14 cellular contexts compared by ENCODE assay signal in the genomic region with DNA sequence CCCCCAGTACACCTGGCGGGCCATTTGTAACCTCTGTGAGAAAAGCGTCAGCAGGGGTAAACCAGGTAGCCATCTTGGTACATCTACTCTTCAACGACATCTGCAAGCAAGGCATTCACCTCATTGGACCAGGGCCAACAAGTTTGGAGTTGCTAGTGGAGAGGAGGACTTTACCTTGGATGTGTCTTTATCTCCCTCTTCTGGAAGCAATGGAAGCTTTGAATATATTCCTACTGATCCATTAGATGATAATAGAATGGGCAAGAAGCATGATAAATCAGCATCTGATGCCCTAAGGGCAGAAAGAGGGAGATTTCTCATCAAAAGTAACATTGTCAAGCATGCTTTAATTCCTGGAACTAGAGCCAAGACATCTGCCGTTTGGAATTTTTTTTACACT. TPM values are rescaled to one million over a fixed set of nuclear protein-coding genes. Genes with fewer than 3 reads are reported as not detected.
DNase-seq lines count a peak whose midpoint lies in the region; ATAC-seq, FAIRE-seq and TF ChIP-seq lines count a peak whose summit lies in the region.
"Had no signal": no experiment of that assay in that cellular context is flagged by ENCODE, and none has a peak within 500 bp of the region (broad histone marks: within the 10 kb centered on the region; RNA-seq: fewer than 3 reads in every experiment).

No MANE protein-coding gene starts in this region.

- H3K4me1 Mint-ChIP-seq in central memory CD8-positive, alpha-beta T cell = peaks cover 51% of the 10 kb centered on the region

- H3K79me1 ChIP-seq in IMR-90 (ENCODE audit: low read depth in 1 of 2, low read length in 2 of 2) = peaks cover 10 to 47% of the 10 kb centered on the region in 2 experiments; a peak in 3 of 4 replicates

- no peak overlapping the region for H3K9ac ChIP-seq in IMR-90 (ENCODE audit: low read depth, low read length)

- H3K4ac ChIP-seq in IMR-90 (ENCODE audit: low read depth, low read length) = no peak overlapping the region

- no peaks in the 10 kb centered on the region for H3K27me3 ChIP-seq in IMR-90 (ENCODE audit: control insufficient read depth, insufficient read depth, low read length)
- no peaks in the 10 kb centered on the region for H3K27me3 ChIP-seq in pancreas
- H3K27me3 ChIP-seq: tibial nerve had no signal

- H3K4me3 ChIP-seq in IMR-90 (ENCODE audit: insufficient read depth, low read depth, low read length) = no peak overlapping the region
- H3K4me3 ChIP-seq in pancreas = no peak overlapping the region

- in situ Hi-C loops in IMR-90 (cut with MboI; ENCODE audit: low sequenced_read_pairs) = no loop called here

- no peak for FAIRE-seq in pancreas (lab: Jason Lieb, UNC)

- dilution Hi-C loops in IMR-90 (cut with HindIII; ENCODE audit: low sequenced_read_pairs, unreplicated experiment) = no loop called here

- H4K5ac ChIP-seq in IMR-90 (ENCODE audit: low read depth, low read length) = no peak overlapping the region

- peaks cover 35% of the 10 kb centered on the region for H3K36me3 Mint-ChIP-seq in central memory CD8-positive, alpha-beta T cell (ENCODE audit: insufficient read depth)

- intact Hi-C loops in IMR-90 (cut with micrococcal nuclease) (loop anchor here (5.0 kb wide), 1 partner anchor 241 kb away; no protein-coding TSS in a partner anchor), pancreas (cut with DNase I) (no loop called here)

- no peaks in the 10 kb centered on the region for H3K9me3 Mint-ChIP-seq in central memory CD8-positive, alpha-beta T cell
- H3K9me3 Mint-ChIP-seq: T-helper 1 cell treated with Interleukin-12 subunit alpha and Interleukin-12 subunit beta and Interleukin-4 antibody, amounts not matched to agents 30 μg/mL and 1 μg/mL, for 36 hours had no signal

- no peak overlapping the region for H2BK15ac ChIP-seq in IMR-90 (ENCODE audit: low read depth, low read length)

- peaks cover 10% of the 10 kb centered on the region for H3K9me1 ChIP-seq in IMR-90 (ENCODE audit: insufficient read depth, low read length)

- no peaks in the 10 kb centered on the region for H3K27me3 Mint-ChIP-seq in central memory CD8-positive, alpha-beta T cell

- CTCF ChIA-PET in IMR-90 (lab: Yijun Ruan, JAX) (no interaction called here), GM10248 (lab: Yijun Ruan, JAX) (no interaction called here)

- no peak overlapping the region for H2AFZ ChIP-seq in IMR-90 (replicated peaks; ENCODE audit: low read length, poor library complexity)

- H4K8ac ChIP-seq in IMR-90 (ENCODE audit: low read depth in 2 of 2, low read length in 2 of 2) = no peak overlapping the region

- BruUV-seq in IMR-90 (replicated peaks; lab: Mats Ljungman, UMichigan) = no TSS peak

- H2AK5ac ChIP-seq in IMR-90 (ENCODE audit: low read depth, low read length) = no peak overlapping the region

- no peak for TF ChIP-seq RAD21 in IMR-90 (IDR thresholded peaks at IDR 0.05; ENCODE audit: low read length)

- H2AK9ac ChIP-seq in IMR-90 (replicated peaks; ENCODE audit: low read depth, low read length, poor library complexity) = no peak overlapping the region

- H2BK20ac ChIP-seq in IMR-90 (ENCODE audit: low read depth, low read length) = no peak overlapping the region

- TF ChIP-seq CTCF in IMR-90 (conservative IDR thresholded peaks at IDR 0.05; ENCODE audit: low read depth, low read length) (no peak), pancreas (IDR thresholded peaks at IDR 0.05) (no peak), GM10248 (IDR thresholded peaks at IDR 0.05; ENCODE audit: control extremely low read depth, extremely low read depth, low read depth, missing control alignments) (no peak)

- H3K4me3 Mint-ChIP-seq in central memory CD8-positive, alpha-beta T cell = peak overlapping the region; percentile 91

- no peak overlapping the region for H2BK5ac ChIP-seq in IMR-90 (ENCODE audit: low read depth, low read length, poor library complexity, severe bottlenecking)

- peaks cover 14% of the 10 kb centered on the region for H3K36me3 ChIP-seq in IMR-90 (ENCODE audit: control insufficient read depth, insufficient read depth, low read length)
- no peaks in the 10 kb centered on the region for H3K36me3 ChIP-seq in pancreas

- no peak overlapping the region for H3K23ac ChIP-seq in IMR-90 (ENCODE audit: low read depth, low read length)

- no peak overlapping the region for H3K27ac Mint-ChIP-seq in central memory CD8-positive, alpha-beta T cell (ENCODE audit: low read depth)
- H3K27ac Mint-ChIP-seq: T-helper 1 cell treated with Interleukin-12 subunit alpha and Interleukin-12 subunit beta and Interleukin-4 antibody, amounts not matched to agents 30 μg/mL and 1 μg/mL, for 36 hours had no signal

- H3K4me2 ChIP-seq in IMR-90 (ENCODE audit: low read depth, low read length) = peak overlapping the region; percentile 35; the same call in 1 of the 2 replicates

- DNase-seq in DMS53 (lab: John Stamatoyannopoulos, UW) = peak; percentile 35
- no peak for DNase-seq in DMS53 treated with DMSO at 0.1 percent for 48 hours (lab: John Stamatoyannopoulos, UW; ENCODE audit: unreplicated experiment)
- no peak for DNase-seq in IMR-90
- no peak for DNase-seq in central memory CD8-positive, alpha-beta T cell (ENCODE audit: low spot score in 2 of 2)
- peak in 4 of 6 donors; percentile 13 to 27 (median 22) for DNase-seq in pancreas
- no peak for DNase-seq in SW480 (ENCODE audit: low spot score)
- DNase-seq in GM10248 (ENCODE audit: extremely low spot score) = no peak
- DNase-seq: 8988T; activated effector memory CD4-positive, alpha-beta T cell treated with anti-CD3 and anti-CD28 coated beads, Interleukin-2, amount 50 U/mL, for 16 hours; NCI-H146 had no signal

- H3K18ac ChIP-seq in IMR-90 (ENCODE audit: low read depth, low read length) = no peak overlapping the region

- no peak for TF ChIP-seq POLR2A in IMR-90 (IDR thresholded peaks at IDR 0.05; ENCODE audit: low read depth, low read length)

- ATAC-seq in IMR-90 (ENCODE audit: low read depth) (no peak), pancreas (no peak), HG03354 (IDR thresholded peaks at IDR 0.05; ENCODE audit: poor library complexity, severe bottlenecking, unreplicated experiment) (no peak)
- ATAC-seq in central memory CD8-positive, alpha-beta T cell (replicated peaks; ENCODE audit: extremely low read depth, poor library complexity, severe bottlenecking) = no peak
- ATAC-seq: esophagus mucosa had no signal

- H4K91ac ChIP-seq in IMR-90 (ENCODE audit: insufficient read depth, low read depth, low read length) = no peak overlapping the region

- WGBS in IMR-90 (ENCODE audit: extremely low coverage in 2 of 2, insufficient read length in 1 of 2), 2 experiments = no CpG with 5 or more reads among the region's 4 CpGs
- 57 to 62% methylated on average over 4 of the region's 4 CpGs for WGBS in pancreas, 2 donors

- H3K56ac ChIP-seq in IMR-90 (ENCODE audit: extremely low read depth, insufficient read depth, low read length) = no peak overlapping the region

- no peak overlapping the region for H3K27ac ChIP-seq in IMR-90 (ENCODE audit: insufficient read depth, low read length)
- no peak overlapping the region for H3K27ac ChIP-seq in pancreas
- H3K27ac ChIP-seq: tibial nerve had no signal

- H4K20me1 ChIP-seq in IMR-90 (ENCODE audit: insufficient read depth, low read length) = peaks cover 57% of the 10 kb centered on the region

- H3K9me3 ChIP-seq in IMR-90 (ENCODE audit: control insufficient read depth, insufficient read depth, low read length) = no peaks in the 10 kb centered on the region
- no peaks in the 10 kb centered on the region for H3K9me3 ChIP-seq in pancreas
- H3K9me3 ChIP-seq: tibial nerve had no signal

- POLR2A ChIA-PET in IMR-90 (lab: Charles Lee; ENCODE audit: unreplicated experiment) (no interaction called here), GM10248 (lab: Yijun Ruan, JAX) (interaction anchor here (1.1 kb wide), 1 partner anchor 33 kb away, joined by 3 read pairs; a partner anchor contains a TSS)

- H3K14ac ChIP-seq in IMR-90 (replicated peaks; ENCODE audit: low read depth, low read length) = no peak overlapping the region

- H3K4me1 ChIP-seq in IMR-90 (ENCODE audit: control insufficient read depth, insufficient read depth, low read length) (peaks cover 12% of the 10 kb centered on the region), pancreas (peaks cover 18 to 46% (median 25%) of the 10 kb centered on the region in 3 donors)

- no peak overlapping the region for H2BK120ac ChIP-seq in IMR-90 (ENCODE audit: low read depth, low read length)

TF ChIP-seq in IMR-90, 13 proteins besides CTCF, POLR2A, EP300 and RAD21 (continues in another document):
- TF ChIP-seq FOS (IDR thresholded peaks at IDR 0.05; ENCODE audit: low read depth, low read length) (no peak), MXI1 (IDR thresholded peaks at IDR 0.05; ENCODE audit: borderline replicate concordance, low read depth, low read length) (no peak), MAFK (IDR thresholded peaks at IDR 0.05; ENCODE audit: low read depth, low read length) (no peak), CHD1 (IDR thresholded peaks at IDR 0.05; ENCODE audit: low read depth, low read length) (no peak)
- TF ChIP-seq, protein P1, sequence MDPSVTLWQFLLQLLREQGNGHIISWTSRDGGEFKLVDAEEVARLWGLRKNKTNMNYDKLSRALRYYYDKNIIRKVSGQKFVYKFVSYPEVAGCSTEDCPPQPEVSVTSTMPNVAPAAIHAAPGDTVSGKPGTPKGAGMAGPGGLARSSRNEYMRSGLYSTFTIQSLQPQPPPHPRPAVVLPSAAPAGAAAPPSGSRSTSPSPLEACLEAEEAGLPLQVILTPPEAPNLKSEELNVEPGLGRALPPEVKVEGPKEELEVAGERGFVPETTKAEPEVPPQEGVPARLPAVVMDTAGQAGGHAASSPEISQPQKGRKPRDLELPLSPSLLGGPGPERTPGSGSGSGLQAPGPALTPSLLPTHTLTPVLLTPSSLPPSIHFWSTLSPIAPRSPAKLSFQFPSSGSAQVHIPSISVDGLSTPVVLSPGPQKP (IDR thresholded peaks at IDR 0.05; ENCODE audit: borderline replicate concordance, low read depth, low read length) = no peak

RNA-seq across cellular contexts. Expression of a gene that starts 2.5 kb away (rescaled TPM):
- 16.1 and 26.2 TPM in 2 replicates for total RNA-seq in IMR-90 (2012; rRNA removed)
- 3.8 and 4.4 TPM in 2 replicates for polyA plus RNA-seq in IMR-90 (2012; rRNA removed)
- polyA plus RNA-seq in IMR-90 (2012; cell fraction: cytosol; rRNA removed) = 0.73 and 1.0 TPM in 2 replicates
- 1.0 and 9.8 TPM in 2 replicates for polyA plus RNA-seq in IMR-90 (2012; cell fraction: nucleus; rRNA removed; ENCODE audit: low replicate concordance)
- 10 to 100 TPM in 3 of 6 donors, 1 to 10 TPM in 3; 7.0 to 20.2 (median 10.7) TPM for total RNA-seq in pancreas
- 1 to 10 TPM; 1.1 to 1.3 TPM for polyA plus RNA-seq in pancreas

RNA-seq across cellular contexts. Expression of a gene that starts 2.5 kb away (rescaled TPM):
- total RNA-seq in IMR-90 (2012; rRNA removed) (66.5 and 106 TPM in 2 replicates), pancreas (10 to 100 TPM; 19.1 to 37.5 (median 27.8) TPM)
- polyA plus RNA-seq in IMR-90 (2012; rRNA removed) (43.6 and 52.1 TPM in 2 replicates), pancreas (10 to 100 TPM; 28.1 to 60.1 TPM)
- 12.2 and 19.4 TPM in 2 replicates for polyA plus RNA-seq in IMR-90 (2012; cell fraction: cytosol; rRNA removed)
- 28.0 and 118 TPM in 2 replicates for polyA plus RNA-seq in IMR-90 (2012; cell fraction: nucleus; rRNA removed; ENCODE audit: low replicate concordance)

RNA-seq across cellular contexts. Expression of a gene that starts 33.0 kb away (rescaled TPM):
- total RNA-seq in IMR-90 (2012; rRNA removed) = not detected in 2 replicates
- polyA plus RNA-seq in IMR-90 (2012; rRNA removed) = 0.03 TPM in 1 of 2 replicates, not detected in the other
- not detected in 2 replicates for polyA plus RNA-seq in IMR-90 (2012; cell fraction: cytosol; rRNA removed)
- polyA plus RNA-seq in IMR-90 (2012; cell fraction: nucleus; rRNA removed; ENCODE audit: low replicate concordance) = 0.07 TPM in 1 of 2 replicates, not detected in the other
- 1 to 10 TPM in 1 of 6 donors, under 1 TPM in 5; 0.09 to 1.0 (median 0.26) TPM for total RNA-seq in pancreas
- polyA plus RNA-seq in pancreas = under 1 TPM in 1 of 2 donors, not detected in 1; 0.08 TPM

Comparison
In these comparisons a context has a peak if more than half of its experiments do, and no peak if none do; other contexts are left out.
1. DNase-seq: peak in DMS53 (single experiment) and pancreas (4 of 6); none in DMS53 treated with DMSO at 0.1 percent for 48 hours (single experiment), IMR-90 (single experiment), central memory CD8-positive, alpha-beta T cell (0 of 2), SW480 (single experiment) and GM10248 (single experiment).